ENCODE assay signal across 30 cellular contexts in the genomic region with DNA sequence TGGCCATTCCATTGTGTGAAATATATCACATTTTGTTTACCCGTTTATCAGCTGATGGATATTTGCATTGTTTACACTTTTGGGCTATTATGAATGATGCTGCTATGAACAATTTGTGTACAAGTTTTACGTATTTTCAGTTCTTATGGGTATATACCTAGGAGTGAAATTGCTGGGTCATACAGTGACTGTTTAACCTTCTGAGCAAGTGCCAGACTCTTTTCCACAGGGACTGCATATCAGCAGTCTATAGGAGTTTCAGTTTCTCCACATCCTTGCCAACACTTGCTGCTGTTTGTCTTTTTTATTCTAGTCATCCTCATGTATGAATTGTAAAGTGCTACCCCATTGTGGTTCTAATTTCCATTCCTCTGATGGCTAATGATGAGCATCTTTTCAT.
"Had no signal": no experiment of that assay in that cellular context is flagged by ENCODE, and none has a peak within 500 bp of the region (broad histone marks: within the 10 kb centered on the region; RNA-seq: fewer than 3 reads in every experiment).

No MANE protein-coding gene starts in this region.

- DNase-seq: activated CD4-positive, alpha-beta T cell treated with anti-CD3 and anti-CD28 coated beads for 4 hours; activated CD4-positive, alpha-beta T cell treated with anti-CD3 and anti-CD28 coated beads, Interleukin-2, amount 50 U/mL, for 1 hour; activated CD4-positive, alpha-beta T cell treated with anti-CD3 and anti-CD28 coated beads, Interleukin-2, amount 50 U/mL, for 48 hours; activated CD8-positive, alpha-beta memory T cell treated with anti-CD3 and anti-CD28 coated beads for 24 hours; activated CD8-positive, alpha-beta T cell treated with anti-CD3 and anti-CD28 coated beads for 36 hours; activated effector memory CD4-positive, alpha-beta T cell treated with anti-CD3 and anti-CD28 coated beads, Interleukin-2, amount 50 U/mL, for 16 hours; activated naive CD4-positive, alpha-beta T cell treated with anti-CD3 and anti-CD28 coated beads for 36 hours; activated naive CD8-positive, alpha-beta T cell treated with anti-CD3 and anti-CD28 coated beads, Interleukin-2, amount 10 ng/mL, durations not matched to agents 7 days and 5 days; activated T-cell treated with anti-CD3 and anti-CD28 coated beads, Interleukin-2, amount 50 U/mL, for 4 hours; central memory CD4-positive, alpha-beta T cell; cerebellar nuclear complex; dorsolateral prefrontal cortex; effector memory CD4-positive, alpha-beta T cell; endodermal cell; foreskin fibroblast; head of caudate nucleus; T-helper 1 cell; T-helper 17 cell; T1000 had no signal

- H3K27ac Mint-ChIP-seq: activated CD8-positive, alpha-beta T cell treated with anti-CD3 and anti-CD28 coated beads for 36 hours; activated naive CD4-positive, alpha-beta T cell treated with anti-CD3 and anti-CD28 coated beads for 36 hours; activated naive CD4-positive, alpha-beta T cell treated with anti-CD3 and anti-CD28 coated beads, Interleukin-2, amount 50 U/mL, for 24 hours; activated naive CD8-positive, alpha-beta T cell treated with anti-CD3 and anti-CD28 coated beads, Interleukin-2, amount 10 ng/mL, durations not matched to agents 7 days and 5 days; activated T-helper 2 cell treated with anti-CD3 and anti-CD28 coated beads, Interferon-gamma antibody, Interleukin-2, Interleukin-4, amounts not matched to agents 10 μg/mL and 5 μg/mL and 100 μg/mL, durations not matched to agents 14 hours and 24 hours and 36 hours; brain; dendritic cell treated with granulocyte-macrophage colony-stimulating factor and Interleukin-4, amounts not matched to agents 40 ng/mL and 50 ng/mL, for 4 days; endodermal cell; T-helper 17 cell; T-helper 2 cell treated with Interferon-gamma antibody and Interleukin-4, amounts not matched to agents 5 μg/mL and 100 μg/mL, for 36 hours; WTC11 had no signal

- H3K27me3 Mint-ChIP-seq: activated CD8-positive, alpha-beta T cell treated with anti-CD3 and anti-CD28 coated beads for 36 hours; activated naive CD4-positive, alpha-beta T cell treated with anti-CD3 and anti-CD28 coated beads, Interleukin-2, amount 50 U/mL, for 24 hours; brain; T-helper 17 cell had no signal

- H3K4me1 ChIP-seq: ascending aorta, breast epithelium had no signal

- H3K36me3 ChIP-seq: ascending aorta, breast epithelium, cardiac muscle cell had no signal

- H3K4me3 ChIP-seq: ascending aorta, breast epithelium, cardiac muscle cell, coronary artery, dorsolateral prefrontal cortex had no signal

- H3K27me3 ChIP-seq: ascending aorta, breast epithelium, cardiac muscle cell, dorsolateral prefrontal cortex had no signal

- H3K9me3 ChIP-seq: ascending aorta, breast epithelium had no signal

- H3K9me3 Mint-ChIP-seq: activated CD8-positive, alpha-beta T cell treated with anti-CD3 and anti-CD28 coated beads for 36 hours; activated naive CD4-positive, alpha-beta T cell treated with anti-CD3 and anti-CD28 coated beads for 36 hours; activated naive CD4-positive, alpha-beta T cell treated with anti-CD3 and anti-CD28 coated beads, Interleukin-2, amount 50 U/mL, for 24 hours; activated naive CD8-positive, alpha-beta T cell treated with anti-CD3 and anti-CD28 coated beads, Interleukin-2, amount 10 ng/mL, durations not matched to agents 7 days and 5 days; activated T-cell treated with anti-CD3 and anti-CD28 coated beads, Interleukin-2, amount 50 U/mL, for 4 hours; activated T-helper 2 cell treated with anti-CD3 and anti-CD28 coated beads, Interferon-gamma antibody, Interleukin-2, Interleukin-4, amounts not matched to agents 10 μg/mL and 5 μg/mL and 100 μg/mL, durations not matched to agents 14 hours and 24 hours and 36 hours; dendritic cell treated with granulocyte-macrophage colony-stimulating factor and Interleukin-4, amounts not matched to agents 40 ng/mL and 50 ng/mL, for 4 days had no signal

- ATAC-seq: activated CD8-positive, alpha-beta T cell treated with anti-CD3 and anti-CD28 coated beads for 36 hours; activated T-cell treated with anti-CD3 and anti-CD28 coated beads, Interleukin-2, amount 50 U/mL, for 4 hours; T-helper 17 cell had no signal

- H3K4me1 Mint-ChIP-seq: activated naive CD4-positive, alpha-beta T cell treated with anti-CD3 and anti-CD28 coated beads, Interleukin-2, amount 50 U/mL, for 24 hours; brain had no signal

- H3K4me3 Mint-ChIP-seq: activated CD8-positive, alpha-beta T cell treated with anti-CD3 and anti-CD28 coated beads for 36 hours; activated naive CD4-positive, alpha-beta T cell treated with anti-CD3 and anti-CD28 coated beads for 36 hours; activated naive CD4-positive, alpha-beta T cell treated with anti-CD3 and anti-CD28 coated beads, Interleukin-2, amount 50 U/mL, for 24 hours; activated naive CD8-positive, alpha-beta T cell treated with anti-CD3 and anti-CD28 coated beads, Interleukin-2, amount 10 ng/mL, durations not matched to agents 7 days and 5 days; activated T-cell treated with anti-CD3 and anti-CD28 coated beads, Interleukin-2, amount 50 U/mL, for 4 hours; brain; dendritic cell treated with granulocyte-macrophage colony-stimulating factor and Interleukin-4, amounts not matched to agents 40 ng/mL and 50 ng/mL, for 4 days; endodermal cell; T-helper 17 cell; T-helper 2 cell treated with Interferon-gamma antibody and Interleukin-4, amounts not matched to agents 5 μg/mL and 100 μg/mL, for 36 hours; WTC11 had no signal

- H3K27ac ChIP-seq: ascending aorta, breast epithelium, cardiac muscle cell, coronary artery, dorsolateral prefrontal cortex, VCaP had no signal
